ENCODE assay signal across 9 cellular contexts in the genomic region with DNA sequence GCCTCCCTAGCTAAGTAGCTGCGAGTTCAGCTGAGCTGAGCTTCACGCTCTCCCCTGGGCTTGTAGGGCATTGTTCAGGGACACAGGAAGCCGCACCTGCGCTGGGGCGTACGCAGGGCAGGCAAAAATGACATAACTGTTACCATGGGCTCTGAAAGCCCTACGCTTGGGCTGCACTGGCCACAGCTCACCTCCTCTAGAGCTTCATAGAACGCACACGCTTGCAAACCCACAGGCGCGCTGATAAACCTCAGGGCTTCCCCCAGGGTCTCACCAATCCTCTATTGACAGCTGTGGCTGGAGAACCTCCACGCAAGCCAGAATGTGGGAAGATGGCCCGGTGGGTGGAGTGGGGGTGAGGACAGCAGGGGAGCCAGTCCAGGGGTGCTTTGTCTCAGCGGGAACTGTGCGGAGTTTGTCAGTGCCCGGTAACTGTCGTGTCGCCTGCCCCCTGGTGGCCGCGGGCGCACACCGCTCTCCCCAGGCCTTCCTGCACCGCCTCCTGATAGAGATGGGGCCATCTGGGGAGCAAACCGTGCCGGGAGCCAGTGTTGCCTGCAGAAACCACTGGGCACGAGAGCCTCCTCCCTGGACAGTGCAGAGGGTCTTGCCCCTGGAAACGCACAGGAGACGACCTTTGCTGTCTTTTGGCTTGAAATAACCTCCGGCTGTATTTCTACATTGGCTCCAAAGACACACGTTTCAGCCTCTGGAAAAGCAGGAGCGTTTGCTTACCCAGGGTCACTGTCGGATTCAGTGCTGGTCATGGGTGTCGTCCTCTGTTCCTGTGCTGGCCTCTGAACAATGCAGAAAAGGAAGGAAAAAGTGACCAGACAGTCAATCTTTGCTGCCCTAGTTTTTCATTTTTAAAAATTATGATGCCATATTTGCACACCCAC. TPM values are rescaled to one million over a fixed set of nuclear protein-coding genes. Genes with fewer than 3 reads are reported as not detected.
DNase-seq lines count a peak whose midpoint lies in the region; ATAC-seq lines count a peak whose summit lies in the region.
"Had no signal": no experiment of that assay in that cellular context is flagged by ENCODE, and none has a peak within 500 bp of the region (broad histone marks: within the 10 kb centered on the region; RNA-seq: fewer than 3 reads in every experiment).

No MANE protein-coding gene starts in this region.

- H3K27me3 ChIP-seq in right cardiac atrium (ENCODE audit: control insufficient read depth, insufficient read depth) (no peaks in the 10 kb centered on the region), skeletal muscle tissue (ENCODE audit: control insufficient read depth in 3 of 3, insufficient read depth in 3 of 3, low read length in 3 of 3) (peaks cover 0 to 12% (median 8%) of the 10 kb centered on the region in 3 donors)

- H3K27me3 Mint-ChIP-seq in activated naive CD8-positive, alpha-beta T cell treated with anti-CD3 and anti-CD28 coated beads, Interleukin-2, amount 50 U/mL, for 24 hours, result peaks cover 23% of the 10 kb centered on the region

- peak; percentile 95 for DNase-seq in D341Med (ENCODE audit: low spot score)
- peak; percentile 57 for DNase-seq in LoVo (ENCODE audit: low spot score)
- DNase-seq in SW480 (ENCODE audit: low spot score), result peak; percentile 56
- DNase-seq in activated naive CD8-positive, alpha-beta T cell treated with anti-CD3 and anti-CD28 coated beads, Interleukin-2, amount 50 U/mL, for 24 hours, result peak; percentile 81
- peak; percentile 76 to 92 (median 92) for DNase-seq in right cardiac atrium

- no peak overlapping the region for H3K4me3 ChIP-seq in right cardiac atrium (ENCODE audit: low read length)
- H3K4me3 ChIP-seq in skeletal muscle tissue (ENCODE audit: low read length in 3 of 3), result peak overlapping the region; percentile 23 to 46 (median 35)

- H3K4me1 ChIP-seq in right cardiac atrium (ENCODE audit: control insufficient read depth, insufficient read depth, low read length) (no peaks in the 10 kb centered on the region), skeletal muscle tissue (ENCODE audit: control insufficient read depth in 3 of 3, insufficient read depth in 3 of 3, low read length in 3 of 3) (peaks cover 2 to 8% (median 5%) of the 10 kb centered on the region in 3 donors)

- no peaks in the 10 kb centered on the region for H3K9me3 Mint-ChIP-seq in activated naive CD8-positive, alpha-beta T cell treated with anti-CD3 and anti-CD28 coated beads, Interleukin-2, amount 50 U/mL, for 24 hours
- H3K9me3 Mint-ChIP-seq: activated naive CD4-positive, alpha-beta T cell treated with anti-CD3 and anti-CD28 coated beads, Interleukin-2, amount 50 U/mL, for 24 hours had no signal

- peak overlapping the region in 1 of 3 donors; percentile 25 for H3K9ac ChIP-seq in skeletal muscle tissue (ENCODE audit: low read depth in 1 of 3, low read length in 3 of 3)

- ATAC-seq in GM21723 (IDR thresholded peaks at IDR 0.05; ENCODE audit: unreplicated experiment) (peak; percentile 68), right cardiac atrium (peak; percentile 92 to 96), GM21528 (IDR thresholded peaks at IDR 0.05; ENCODE audit: low FRiP score, unreplicated experiment) (no peak)
- ATAC-seq in activated naive CD8-positive, alpha-beta T cell treated with anti-CD3 and anti-CD28 coated beads, Interleukin-2, amount 50 U/mL, for 24 hours, result peak; percentile 89

- no peaks in the 10 kb centered on the region for H3K4me1 Mint-ChIP-seq in activated naive CD8-positive, alpha-beta T cell treated with anti-CD3 and anti-CD28 coated beads, Interleukin-2, amount 50 U/mL, for 24 hours
- H3K4me1 Mint-ChIP-seq: activated naive CD4-positive, alpha-beta T cell treated with anti-CD3 and anti-CD28 coated beads, Interleukin-2, amount 50 U/mL, for 24 hours had no signal

- no peaks in the 10 kb centered on the region for H3K36me3 ChIP-seq in skeletal muscle tissue (ENCODE audit: control insufficient read depth in 3 of 3, insufficient read depth in 3 of 3, low read length in 3 of 3)

- H3K4me3 Mint-ChIP-seq in activated naive CD8-positive, alpha-beta T cell treated with anti-CD3 and anti-CD28 coated beads, Interleukin-2, amount 50 U/mL, for 24 hours, result no peak overlapping the region
- H3K4me3 Mint-ChIP-seq: activated naive CD4-positive, alpha-beta T cell treated with anti-CD3 and anti-CD28 coated beads, Interleukin-2, amount 50 U/mL, for 24 hours had no signal

- H3K27ac ChIP-seq in right cardiac atrium (ENCODE audit: low read length) (no peak overlapping the region), skeletal muscle tissue (ENCODE audit: low read depth, low read length) (no peak overlapping the region)

- H3K36me3 Mint-ChIP-seq in activated naive CD8-positive, alpha-beta T cell treated with anti-CD3 and anti-CD28 coated beads, Interleukin-2, amount 50 U/mL, for 24 hours (ENCODE audit: low read depth), result no peaks in the 10 kb centered on the region
- H3K36me3 Mint-ChIP-seq: activated naive CD4-positive, alpha-beta T cell treated with anti-CD3 and anti-CD28 coated beads, Interleukin-2, amount 50 U/mL, for 24 hours had no signal

- intact Hi-C loops in right cardiac atrium (cut with DNase I), result loop anchor here in 2 of 4 donors (5.0 to 10.0 kb wide), 2 partner anchors 142 to 145 kb away; a partner anchor contains a TSS

- H3K27ac Mint-ChIP-seq in activated naive CD8-positive, alpha-beta T cell treated with anti-CD3 and anti-CD28 coated beads, Interleukin-2, amount 50 U/mL, for 24 hours, result no peak overlapping the region
- H3K27ac Mint-ChIP-seq: activated naive CD4-positive, alpha-beta T cell treated with anti-CD3 and anti-CD28 coated beads, Interleukin-2, amount 50 U/mL, for 24 hours had no signal

- WGBS in right cardiac atrium, result 35% methylated on average over 33 of the region's 33 CpGs

- H3K9me3 ChIP-seq in right cardiac atrium (ENCODE audit: control insufficient read depth, low read length), result no peaks in the 10 kb centered on the region
- H3K9me3 ChIP-seq in skeletal muscle tissue (ENCODE audit: control insufficient read depth in 3 of 3, low read length in 3 of 3), result no peaks in the 10 kb centered on the region

RNA-seq across cellular contexts. Expression of a gene that starts 17.0 kb away (rescaled TPM):
- total RNA-seq in right cardiac atrium (1 to 10 TPM in 1 of 4 donors, under 1 TPM in 3; 0.26 to 5.8 (median 0.68) TPM), skeletal muscle tissue (2.1 TPM)
- polyA plus RNA-seq in right cardiac atrium, result 6.0 TPM
